In genomic region chr18:32040936-32041335, GRCh38 we compare ENCODE assay signal across 10 cellular contexts. TPM values are rescaled to one million over a fixed set of nuclear protein-coding genes. Genes with fewer than 3 reads are reported as not detected.
DNase-seq lines count a peak whose midpoint lies in the region; ATAC-seq, FAIRE-seq and TF ChIP-seq lines count a peak whose summit lies in the region.
"Had no signal": no experiment of that assay in that cellular context is flagged by ENCODE, and none has a peak within 500 bp of the region (broad histone marks: within the 10 kb centered on the region; RNA-seq: fewer than 3 reads in every experiment).

No MANE protein-coding gene starts in this region.

- H3K27ac ChIP-seq in small intestine (ENCODE audit: low read depth in 1 of 2, low read length in 1 of 2), result no peak overlapping the region

- H3K9me3 ChIP-seq in small intestine (ENCODE audit: control insufficient read depth, low read depth), result no peaks in the 10 kb centered on the region
- H3K9me3 ChIP-seq in MG63, result no peaks in the 10 kb centered on the region
- no peaks in the 10 kb centered on the region for H3K9me3 ChIP-seq in BE2C
- H3K9me3 ChIP-seq: HAP-1 had no signal

- peaks cover 2 to 13% of the 10 kb centered on the region in 2 donors for H3K36me3 ChIP-seq in small intestine (ENCODE audit: control insufficient read depth in 2 of 2, insufficient read depth in 2 of 2, low read length in 2 of 2)
- H3K36me3 ChIP-seq in MG63, result no peaks in the 10 kb centered on the region
- H3K36me3 ChIP-seq in BE2C, result no peaks in the 10 kb centered on the region
- H3K36me3 ChIP-seq: HAP-1 had no signal

- FAIRE-seq in small intestine (lab: Jason Lieb, UNC), result peak; percentile 19
- FAIRE-seq: islet of Langerhans had no signal

- WGBS in small intestine, 3 donors, result 52 to 72% (median 68%) methylated on average over 3 of the region's 3 CpGs

- H3K27me3 ChIP-seq in small intestine (ENCODE audit: control insufficient read depth in 2 of 2, insufficient read depth in 2 of 2, low read length in 2 of 2) (no peaks in the 10 kb centered on the region), MG63 (no peaks in the 10 kb centered on the region), BE2C (no peaks in the 10 kb centered on the region)

- H3K4me3 ChIP-seq in small intestine (ENCODE audit: low read depth in 1 of 2, low read length in 2 of 2), result no peak overlapping the region
- H3K4me3 ChIP-seq in MG63, result no peak overlapping the region
- no peak overlapping the region for H3K4me3 ChIP-seq in BE2C (ENCODE audit: low read depth, low read length)
- H3K4me3 ChIP-seq: HAP-1 had no signal

- ATAC-seq in GM19023 (IDR thresholded peaks at IDR 0.05; ENCODE audit: unreplicated experiment), result peak; percentile 48
- peak; percentile 82 for ATAC-seq in HG03159 (IDR thresholded peaks at IDR 0.05; ENCODE audit: unreplicated experiment)

- peak; percentile 31 for DNase-seq in activated CD4-positive, alpha-beta T cell treated with anti-CD3 and anti-CD28 coated beads, Interleukin-2, amount 50 U/mL, for 1 hour
- DNase-seq in small intestine (peak; percentile 57), superior temporal gyrus (ENCODE audit: extremely low spot score) (no peak), kidney glomerular epithelial cell (lab: John Stamatoyannopoulos, UW) (no peak), MG63 (no peak), BE2C (no peak)

- TF ChIP-seq CTCF in BE2C (IDR thresholded peaks at IDR 0.05; ENCODE audit: low read depth, low read length), result no peak

- H3K4me1 ChIP-seq in small intestine (ENCODE audit: control insufficient read depth in 2 of 2, insufficient read depth in 1 of 2, low read depth in 1 of 2, low read length in 1 of 2) (no peaks in the 10 kb centered on the region), BE2C (no peaks in the 10 kb centered on the region)
- H3K4me1 ChIP-seq: HAP-1 had no signal

RNA-seq across cellular contexts. Expression of gene RNF125, which starts 22.3 kb away (rescaled TPM):
- polyA plus RNA-seq in small intestine, result 10 to 100 TPM in 2 of 3 donors, 1 to 10 TPM in 1; 8.6 to 21.5 (median 11.6) TPM
- total RNA-seq in MG63 (2014; rRNA removed; shearing (Covaris generic); ENCODE audit: low replicate concordance), result 0.05 and 0.10 TPM in 2 replicates
- polyA plus RNA-seq in BE2C (2012; ENCODE audit: insufficient read depth, insufficient read length, low read depth), result 0.08 TPM

RNA-seq across cellular contexts. Expression of gene RNF138, which starts 50.7 kb away (rescaled TPM):
- 10 to 100 TPM in 2 of 3 donors, 1 to 10 TPM in 1; 9.7 to 24.7 (median 15.2) TPM for polyA plus RNA-seq in small intestine
- 43.6 and 121 TPM in 2 replicates for total RNA-seq in MG63 (2014; rRNA removed; shearing (Covaris generic); ENCODE audit: low replicate concordance)
- 22.3 TPM for polyA plus RNA-seq in BE2C (2012; ENCODE audit: insufficient read depth, insufficient read length, low read depth)

Comparison
In these comparisons a context has a peak if more than half of its experiments do, and no peak if none do; other contexts are left out.
1. DNase-seq: peak in activated CD4-positive, alpha-beta T cell treated with anti-CD3 and anti-CD28 coated beads, Interleukin-2, amount 50 U/mL, for 1 hour (single experiment) and small intestine (single experiment); none in superior temporal gyrus (single experiment), kidney glomerular epithelial cell (single experiment), MG63 (single experiment) and BE2C (single experiment).